ENCODE assay signal across 8 cellular contexts in the genomic region with DNA sequence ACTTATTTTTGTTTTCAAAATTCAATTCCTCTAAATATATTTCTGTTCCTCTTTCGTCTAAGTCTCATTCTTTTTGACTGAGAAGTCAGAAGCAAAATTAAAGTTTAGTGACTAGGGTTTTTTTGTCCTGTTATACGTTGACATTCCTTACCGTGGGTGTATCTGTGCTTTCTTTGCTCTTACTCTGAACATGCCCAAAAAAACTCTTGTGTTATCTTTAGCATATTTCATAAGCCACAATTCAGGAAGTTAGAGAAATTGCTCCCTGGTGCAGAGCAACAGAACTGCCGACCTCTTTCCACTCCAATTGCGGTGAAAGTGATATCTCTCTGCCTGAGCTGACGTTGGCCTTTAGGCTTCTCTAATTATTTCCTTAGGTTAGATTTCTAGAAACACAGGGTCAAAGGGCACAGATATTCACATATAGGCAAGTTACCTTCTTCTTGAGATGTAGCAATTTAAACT.
DNase-seq lines count a peak whose midpoint lies in the region; ATAC-seq, FAIRE-seq and TF ChIP-seq lines count a peak whose summit lies in the region.

No MANE protein-coding gene starts in this region.

- peak overlapping the region; percentile 74 for H3K9ac ChIP-seq in BLaER1
- H3K9ac ChIP-seq in SK-N-MC (ENCODE audit: insufficient read length): peak overlapping the region; percentile 51
- peak overlapping the region; percentile 84 for H3K9ac ChIP-seq in endothelial cell of umbilical vein (replicated peaks; ENCODE audit: extremely low read depth, insufficient read depth, low read length)

- CTCF ChIA-PET in endothelial cell of umbilical vein (lab: Charles Lee): interaction anchor here (1.1 to 2.7 kb wide), 4 partner anchors 9 to 71 kb away, joined by 4 to 13 read pairs (median 6); a partner anchor contains a TSS

- H3K4me2 ChIP-seq in BLaER1 (peak overlapping the region; percentile 95), endothelial cell of umbilical vein (ENCODE audit: insufficient read depth, low read length) (peak overlapping the region; percentile 72)

- peak overlapping the region; percentile 92 for H3K27ac ChIP-seq in BLaER1
- peak overlapping the region; percentile 82 for H3K27ac ChIP-seq in SK-N-MC
- H3K27ac ChIP-seq in endothelial cell of umbilical vein (ENCODE audit: insufficient read depth, low read depth, low read length): peak overlapping the region; percentile 96

- dilution Hi-C loops in endothelial cell of umbilical vein (cut with MboI; ENCODE audit: extremely low pct_ligation_motif_present, low sequenced_read_pairs): no loop called here

- H3K36me3 ChIP-seq in BLaER1 (no peaks in the 10 kb centered on the region), SK-N-MC (ENCODE audit: insufficient read depth, low read length) (no peaks in the 10 kb centered on the region), endothelial cell of umbilical vein (ENCODE audit: control insufficient read depth in 2 of 2, extremely low read depth in 1 of 2, insufficient read depth in 2 of 2, low read length in 2 of 2) (no peaks in the 10 kb centered on the region)

- no peak for TF ChIP-seq POLR2A in endothelial cell of umbilical vein (IDR thresholded peaks at IDR 0.05; ENCODE audit: low read depth, low read length)
- TF ChIP-seq POLR2A in H54 (IDR thresholded peaks at IDR 0.05; ENCODE audit: low read depth, low read length): no peak

- no peaks in the 10 kb centered on the region for H3K79me2 ChIP-seq in endothelial cell of umbilical vein (ENCODE audit: control insufficient read depth, insufficient read depth, low read length)

- H3K9me3 ChIP-seq in BLaER1: no peaks in the 10 kb centered on the region
- no peaks in the 10 kb centered on the region for H3K9me3 ChIP-seq in SK-N-MC (ENCODE audit: low read depth, low read length)
- H3K9me3 ChIP-seq in endothelial cell of umbilical vein (replicated peaks; ENCODE audit: control insufficient read depth, insufficient read depth, low read length): no peaks in the 10 kb centered on the region

- H3K4me3 ChIP-seq in BLaER1 (peak overlapping the region; percentile 55), SK-N-MC (peak overlapping the region; percentile 62), endothelial cell of umbilical vein (replicated peaks in 1 of 3; ENCODE audit: insufficient read depth in 1 of 3, low read depth in 1 of 3, low read length in 3 of 3) (no peak overlapping the region)

- POLR2A ChIA-PET in endothelial cell of umbilical vein (lab: Charles Lee): no interaction called here

- H3K27me3 ChIP-seq in BLaER1 (no peaks in the 10 kb centered on the region), endothelial cell of umbilical vein (ENCODE audit: control insufficient read depth in 2 of 2, insufficient read depth in 2 of 2, low read length in 2 of 2) (no peaks in the 10 kb centered on the region)

- no peaks in the 10 kb centered on the region for H3K9me1 ChIP-seq in endothelial cell of umbilical vein (replicated peaks; ENCODE audit: control insufficient read depth, extremely low read depth, insufficient read depth, low read length)

- FAIRE-seq in endothelial cell of umbilical vein (lab: Jason Lieb, UNC) (peak; percentile 82), H54 (lab: Jason Lieb, UNC) (no peak)

- no peak for TF ChIP-seq CTCF in endothelial cell of umbilical vein (IDR thresholded peaks at IDR 0.05; ENCODE audit: extremely low read depth in 1 of 2, insufficient read depth in 1 of 2, low read depth in 1 of 2, low read length in 2 of 2)

- peak; percentile 77 for DNase-seq in HCEC 1CT
- no peak for DNase-seq in SK-N-MC (ENCODE audit: low read depth, low spot score)
- DNase-seq in endothelial cell of umbilical vein (ENCODE audit: low read depth, low spot score): peak; percentile 66
- peak; percentile 76 for DNase-seq in non-pigmented ciliary epithelial cell (ENCODE audit: low read depth)
- DNase-seq in H54 (ENCODE audit: insufficient read length, low spot score): no peak

- intact Hi-C loops in endothelial cell of umbilical vein (cut with micrococcal nuclease): loop anchor here (1.0 to 10.0 kb wide), 3 partner anchors 65 to 263 kb away; no protein-coding TSS in a partner anchor

- BruUV-seq in endothelial cell of umbilical vein (replicated peaks; lab: Mats Ljungman, UMichigan): no TSS peak

- H4K20me1 ChIP-seq in BLaER1 (no peaks in the 10 kb centered on the region), endothelial cell of umbilical vein (replicated peaks; ENCODE audit: control insufficient read depth, extremely low read depth, insufficient read depth, low read length) (no peaks in the 10 kb centered on the region)

- peak overlapping the region; percentile 65 for H2AFZ ChIP-seq in endothelial cell of umbilical vein (ENCODE audit: low read depth, low read length)

- ATAC-seq in HG02763 (IDR thresholded peaks at IDR 0.05; ENCODE audit: unreplicated experiment) (no peak), HG03460 (IDR thresholded peaks at IDR 0.05; ENCODE audit: unreplicated experiment) (no peak)

- H3K4me1 ChIP-seq in BLaER1: peaks cover 78% of the 10 kb centered on the region
- H3K4me1 ChIP-seq in endothelial cell of umbilical vein (ENCODE audit: control insufficient read depth, extremely low read depth, insufficient read depth, low read length): peaks cover 47% of the 10 kb centered on the region

TF ChIP-seq in endothelial cell of umbilical vein, 7 proteins besides CTCF, POLR2A, EP300 and RAD21:
- TF ChIP-seq FOS (IDR thresholded peaks at IDR 0.05; ENCODE audit: borderline replicate concordance, insufficient read depth, low read length): no peak
- TF ChIP-seq JUN (IDR thresholded peaks at IDR 0.05; ENCODE audit: borderline replicate concordance, insufficient read depth, insufficient read length, low read depth): no peak
- TF ChIP-seq POLR2AphosphoS5 (IDR thresholded peaks at IDR 0.05; ENCODE audit: insufficient read depth, low read depth, low read length): peak; percentile 50
- no peak for TF ChIP-seq EZH2 (IDR thresholded peaks at IDR 0.05; ENCODE audit: borderline replicate concordance, low read depth, low read length, severe bottlenecking)
- TF ChIP-seq GATA2 (IDR thresholded peaks at IDR 0.05; ENCODE audit: insufficient read depth, insufficient read length, low read depth, low read length): peak; percentile 67
- no peak for TF ChIP-seq MYC (IDR thresholded peaks at IDR 0.05; ENCODE audit: low read depth, low read length)
- TF ChIP-seq, protein P1, sequence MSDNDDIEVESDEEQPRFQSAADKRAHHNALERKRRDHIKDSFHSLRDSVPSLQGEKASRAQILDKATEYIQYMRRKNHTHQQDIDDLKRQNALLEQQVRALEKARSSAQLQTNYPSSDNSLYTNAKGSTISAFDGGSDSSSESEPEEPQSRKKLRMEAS (IDR thresholded peaks at IDR 0.05; ENCODE audit: insufficient read depth, insufficient read length): no peak

Comparison
In these comparisons a context has a peak if more than half of its experiments do, and no peak if none do; other contexts are left out.
1. H3K4me3 ChIP-seq: peak in BLaER1 (single experiment) and SK-N-MC (single experiment); none in endothelial cell of umbilical vein (0 of 3).
2. DNase-seq: peak in HCEC 1CT (single experiment), endothelial cell of umbilical vein (single experiment) and non-pigmented ciliary epithelial cell (single experiment); none in SK-N-MC (single experiment) and H54 (single experiment).
3. Peak in every context shown above with its lines, with median percentiles within 50 percentile points of each other: H3K27ac ChIP-seq and H3K9ac ChIP-seq.